Comparison of ENCODE assay signal across 7 cellular contexts in the genomic region with DNA sequence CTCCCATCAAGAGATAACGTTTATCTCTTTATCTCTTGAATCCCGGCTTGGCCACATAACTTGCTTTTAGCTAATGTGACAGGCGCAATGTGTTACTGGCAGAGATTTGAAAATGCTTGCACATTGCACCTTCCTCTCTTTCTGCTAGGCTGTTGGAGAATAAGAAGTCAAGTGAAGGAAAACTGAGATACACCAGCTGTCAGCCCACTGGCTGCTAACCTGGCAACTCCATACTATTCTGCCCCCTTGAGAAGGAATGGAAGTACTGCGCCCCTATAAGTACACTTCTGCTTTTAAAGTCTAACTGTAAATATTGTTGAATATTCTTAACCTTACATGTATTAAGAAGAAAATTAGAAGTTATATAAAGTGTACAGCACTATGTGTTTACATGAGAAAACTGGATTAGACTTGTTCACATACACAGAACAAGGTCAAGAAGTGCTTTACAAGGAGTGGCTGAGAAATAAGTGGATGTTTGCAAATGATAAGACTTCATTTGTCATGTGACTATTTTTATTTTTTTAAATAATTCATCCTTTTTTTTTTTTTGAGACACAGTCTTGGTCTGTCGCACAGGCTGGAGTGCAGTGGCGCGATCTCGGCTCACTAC.
DNase-seq lines count a peak whose midpoint lies in the region; ATAC-seq lines count a peak whose summit lies in the region.

No MANE protein-coding gene starts in this region.

- peak; percentile 55 for DNase-seq in OCI-M1 (lab: John Stamatoyannopoulos, UW)
- DNase-seq in iPS DF 4.7 (ENCODE audit: extremely low read depth, low spot score), result peak; percentile 16
- no peak for DNase-seq in activated gamma-delta T cell treated with Interleukin-2 at 50 U/mL for 16 hours
- no peak for DNase-seq in posterior cingulate gyrus

- ATAC-seq in GM18517 (IDR thresholded peaks at IDR 0.05; ENCODE audit: unreplicated experiment) (peak; percentile 49), HG03103 (IDR thresholded peaks at IDR 0.05; ENCODE audit: low read depth, unreplicated experiment) (peak; percentile 84), GM21825 (IDR thresholded peaks at IDR 0.05; ENCODE audit: unreplicated experiment) (no peak)

- intact Hi-C loops in posterior cingulate gyrus (cut with DNase I), result no loop called here

Comparison
In these comparisons a context has a peak if more than half of its experiments do, and no peak if none do; other contexts are left out.
1. DNase-seq: peak in OCI-M1 (single experiment) and iPS DF 4.7 (single experiment); none in activated gamma-delta T cell treated with Interleukin-2 at 50 U/mL for 16 hours (single experiment) and posterior cingulate gyrus (0 of 10).